Comparison of ENCODE assay signal across 8 cellular contexts in the genomic region with DNA sequence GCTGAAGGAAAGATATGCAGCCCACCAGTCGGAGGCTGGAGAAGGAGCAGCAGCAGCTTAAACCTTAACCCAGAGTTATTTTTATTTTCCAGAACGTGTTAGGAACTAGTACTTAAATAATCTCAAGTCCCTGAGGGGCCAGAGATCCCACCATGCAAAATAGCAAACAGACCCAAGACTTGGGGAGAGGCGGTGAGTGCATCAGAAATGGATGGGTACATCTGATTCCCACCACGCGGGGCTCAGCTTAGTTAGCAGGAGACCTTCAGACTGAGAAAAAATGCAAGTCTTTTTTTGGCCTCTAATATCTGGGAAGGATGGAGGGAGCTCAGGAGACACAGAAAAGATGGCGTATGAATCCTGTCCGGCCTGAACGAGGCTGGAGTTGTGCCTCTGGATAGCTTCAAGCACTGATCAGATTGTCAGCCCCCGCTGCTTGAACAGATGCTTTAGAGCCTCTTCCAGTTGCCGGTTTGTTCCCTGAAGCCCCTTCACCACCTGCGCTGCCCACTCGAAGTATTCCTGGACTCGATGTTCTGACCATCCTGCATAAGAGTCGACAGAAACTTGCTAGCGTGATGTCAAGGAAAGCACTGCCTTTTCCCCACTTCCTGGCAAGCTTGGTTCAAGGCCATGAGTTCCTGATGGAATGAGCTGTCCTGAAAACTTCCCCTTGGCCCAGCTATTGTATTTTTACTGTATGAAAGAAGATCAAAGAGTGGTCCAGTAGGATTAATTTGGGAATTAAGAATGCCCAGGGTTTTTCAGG. TPM values are rescaled to one million over a fixed set of nuclear protein-coding genes. Genes with fewer than 3 reads are reported as not detected.
A peak's percentile ranks its signal among the peaks of the same experiment; 100 is the strongest.
DNase-seq lines count a peak whose midpoint lies in the region; ATAC-seq and TF ChIP-seq lines count a peak whose summit lies in the region.

No MANE protein-coding gene starts in this region.

- intact Hi-C loops in prostate gland (cut with DNase I), result no loop called here

- no peaks in the 10 kb centered on the region for H3K36me3 ChIP-seq in effector memory CD4-positive, alpha-beta T cell (ENCODE audit: control insufficient read depth, insufficient read depth, low read length)
- H3K36me3 ChIP-seq in prostate gland, result no peaks in the 10 kb centered on the region

- no peak for ATAC-seq in GM19035 (IDR thresholded peaks at IDR 0.05; ENCODE audit: unreplicated experiment)

- TF ChIP-seq CTCF in GM12865 (IDR thresholded peaks at IDR 0.05; ENCODE audit: insufficient read depth, low read depth, low read length, missing control alignments) (no peak), prostate gland (IDR thresholded peaks at IDR 0.05) (no peak)

- H3K27me3 ChIP-seq in effector memory CD4-positive, alpha-beta T cell (replicated peaks; ENCODE audit: control insufficient read depth, insufficient read depth, low read length, poor library complexity, severe bottlenecking), result no peaks in the 10 kb centered on the region
- H3K27me3 ChIP-seq in prostate gland (replicated peaks; ENCODE audit: insufficient read depth), result no peaks in the 10 kb centered on the region

- peaks cover 40% of the 10 kb centered on the region for H3K4me1 ChIP-seq in effector memory CD4-positive, alpha-beta T cell (ENCODE audit: control insufficient read depth, insufficient read depth, low read length, poor library complexity, severe bottlenecking)
- peaks cover 2% of the 10 kb centered on the region for H3K4me1 ChIP-seq in prostate gland (replicated peaks)

- peak; percentile 39 for DNase-seq in GM12865 (ENCODE audit: low read depth)
- peak; percentile 33 for DNase-seq in NCI-H774 (lab: John Stamatoyannopoulos, UW)
- no peak for DNase-seq in effector memory CD4-positive, alpha-beta T cell
- no peak for DNase-seq in prostate gland (ENCODE audit: low spot score)
- no peak for DNase-seq in SIG-M5 (lab: John Stamatoyannopoulos, UW)
- no peak for DNase-seq in superior temporal gyrus (ENCODE audit: extremely low spot score)
- no peak for DNase-seq in midbrain (lab: John Stamatoyannopoulos, UW)

- H3K9me3 ChIP-seq in effector memory CD4-positive, alpha-beta T cell (ENCODE audit: control insufficient read depth, low read length), result no peaks in the 10 kb centered on the region
- H3K9me3 ChIP-seq in prostate gland, result no peaks in the 10 kb centered on the region

- peak overlapping the region; percentile 83 for H3K27ac ChIP-seq in effector memory CD4-positive, alpha-beta T cell (ENCODE audit: insufficient read depth, low read length, poor library complexity, severe bottlenecking)
- peak overlapping the region; percentile 94 for H3K27ac ChIP-seq in prostate gland

- TF ChIP-seq POLR2A in prostate gland (IDR thresholded peaks at IDR 0.05), result no peak

- WGBS in prostate gland, result 76% methylated on average over 15 of the region's 15 CpGs

- peak overlapping the region; percentile 85 for H3K4me3 ChIP-seq in GM12865 (ENCODE audit: low read depth, low read length)
- H3K4me3 ChIP-seq in effector memory CD4-positive, alpha-beta T cell (ENCODE audit: insufficient read depth, low read depth, low read length, poor library complexity, severe bottlenecking), result peak overlapping the region; percentile 74
- H3K4me3 ChIP-seq in prostate gland, result peak overlapping the region in 1 of 2 donors; percentile 49

RNA-seq across cellular contexts. Expression of a gene that starts 1.3 kb away (rescaled TPM):
- 10 to 100 TPM; 16.2 to 30.6 TPM for total RNA-seq in prostate gland

RNA-seq across cellular contexts. Expression of a gene that starts 4.0 kb away (rescaled TPM):
- total RNA-seq in prostate gland, result 10 to 100 TPM; 52.2 to 70.1 TPM

RNA-seq across cellular contexts. Expression of a gene that starts 23.6 kb away (rescaled TPM):
- total RNA-seq in prostate gland, result 10 to 100 TPM in 1 of 2 donors, 1 to 10 TPM in 1; 9.1 to 13.0 TPM

RNA-seq across cellular contexts. Expression of a gene that starts 27.9 kb away (rescaled TPM):
- total RNA-seq in prostate gland, result 100 to 1,000 TPM in 1 of 2 donors, 10 to 100 TPM in 1; 46.6 to 113 TPM

RNA-seq across cellular contexts. Expression of a gene that starts 46.7 kb away (rescaled TPM):
- 10 to 100 TPM; 22.8 to 33.9 TPM for total RNA-seq in prostate gland

Comparison
In these comparisons a context has a peak if more than half of its experiments do, and no peak if none do; other contexts are left out.
1. DNase-seq: peak in GM12865 (single experiment) and NCI-H774 (single experiment); none in effector memory CD4-positive, alpha-beta T cell (0 of 3), prostate gland (single experiment), SIG-M5 (single experiment), superior temporal gyrus (single experiment) and midbrain (single experiment).